ENCODE assay signal across 26 cellular contexts in genomic region chr11:57210731-57211335, GRCh38. TPM values are rescaled to one million over a fixed set of nuclear protein-coding genes. Genes with fewer than 3 reads are reported as not detected.
A peak's percentile ranks its signal among the peaks of the same experiment; 100 is the strongest.
DNase-seq lines count a peak whose midpoint lies in the region; FAIRE-seq and TF ChIP-seq lines count a peak whose summit lies in the region.
"Had no signal": no experiment of that assay in that cellular context is flagged by ENCODE, and none has a peak within 500 bp of the region (broad histone marks: within the 10 kb centered on the region; RNA-seq: fewer than 3 reads in every experiment).

No MANE protein-coding gene starts in this region.

- peaks cover 0 to 7% of the 10 kb centered on the region in 2 donors for H3K4me1 ChIP-seq in kidney (ENCODE audit: control insufficient read depth in 1 of 2, insufficient read depth in 1 of 2, low read depth in 1 of 2, low read length in 2 of 2)
- peaks cover 26 to 47% of the 10 kb centered on the region in 2 donors for H3K4me1 ChIP-seq in neuronal stem cell (ENCODE audit: control insufficient read depth in 2 of 2, insufficient read depth in 1 of 2, low read depth in 1 of 2, low read length in 2 of 2)

- no peak overlapping the region for H2BK5ac ChIP-seq in neuronal stem cell (ENCODE audit: low read length)

- H3K4me3 ChIP-seq in kidney (ENCODE audit: low read length in 2 of 2) (no peak overlapping the region), neuronal stem cell (ENCODE audit: low read length in 2 of 2) (no peak overlapping the region)
- H3K4me3 ChIP-seq: GM23248, left lung, sigmoid colon, suprapubic skin had no signal

- no peak for TF ChIP-seq POLR2A in GM12891 (IDR thresholded peaks at IDR 0.05; ENCODE audit: low read depth, low read length)
- TF ChIP-seq POLR2A in H54 (IDR thresholded peaks at IDR 0.05; ENCODE audit: low read depth, low read length): no peak

- H3K27ac Mint-ChIP-seq in brain: peak overlapping the region in 4 of 5 experiments; percentile 51 to 85 (median 69)
- H3K27ac Mint-ChIP-seq in activated T-helper 2 cell treated with anti-CD3 and anti-CD28 coated beads, Interferon-gamma antibody, Interleukin-2, Interleukin-4, amounts not matched to agents 10 μg/mL and 5 μg/mL and 100 μg/mL, durations not matched to agents 14 hours and 24 hours and 36 hours: no peak overlapping the region
- H3K27ac Mint-ChIP-seq: natural killer cell; stimulated activated naive B cell treated with anti-CD40 and anti-IgM and Interleukin-4, amounts not matched to agents 10 μg/mL and 1 μg/mL and 100 μg/mL, for 72 hours; WTC11 had no signal

- peak overlapping the region; percentile 21 for H2AFZ ChIP-seq in neuronal stem cell (ENCODE audit: low read length)
- H2AFZ ChIP-seq: GM23248 had no signal

- no peaks in the 10 kb centered on the region for H3K9me3 ChIP-seq in kidney (ENCODE audit: control insufficient read depth in 1 of 2, low read length in 2 of 2)
- H3K9me3 ChIP-seq in neuronal stem cell (replicated peaks in 1 of 2; ENCODE audit: control insufficient read depth in 2 of 2, insufficient read depth in 1 of 2, low read depth in 1 of 2, low read length in 2 of 2): no peaks in the 10 kb centered on the region
- H3K9me3 ChIP-seq: left lung, sigmoid colon, suprapubic skin had no signal

- intact Hi-C loops in kidney (cut with DNase I): no loop called here
- intact Hi-C loops in activated T-helper 2 cell treated with anti-CD3 and anti-CD28 coated beads, Interferon-gamma antibody, Interleukin-2, Interleukin-4, amounts not matched to agents 10 μg/mL and 5 μg/mL and 100 μg/mL, durations not matched to agents 14 hours and 24 hours and 36 hours (cut with micrococcal nuclease): no loop called here

- no peak overlapping the region for H3K4me2 ChIP-seq in neuronal stem cell (ENCODE audit: insufficient read depth, low read length, poor library complexity, severe bottlenecking)

- H3K4ac ChIP-seq in neuronal stem cell (ENCODE audit: low read length): no peak overlapping the region

- no peaks in the 10 kb centered on the region for H3K27me3 Mint-ChIP-seq in brain
- H3K27me3 Mint-ChIP-seq in activated T-helper 2 cell treated with anti-CD3 and anti-CD28 coated beads, Interferon-gamma antibody, Interleukin-2, Interleukin-4, amounts not matched to agents 10 μg/mL and 5 μg/mL and 100 μg/mL, durations not matched to agents 14 hours and 24 hours and 36 hours (ENCODE audit: low read depth): no peaks in the 10 kb centered on the region

- H3K9me3 Mint-ChIP-seq in brain: peaks cover 0 to 4% (median 0%) of the 10 kb centered on the region in 5 experiments
- H3K9me3 Mint-ChIP-seq in activated T-helper 2 cell treated with anti-CD3 and anti-CD28 coated beads, Interferon-gamma antibody, Interleukin-2, Interleukin-4, amounts not matched to agents 10 μg/mL and 5 μg/mL and 100 μg/mL, durations not matched to agents 14 hours and 24 hours and 36 hours: no peaks in the 10 kb centered on the region
- H3K9me3 Mint-ChIP-seq: activated T-cell treated with anti-CD3 and anti-CD28 coated beads, Interleukin-2, amount 50 U/mL, for 4 hours; natural killer cell; stimulated activated naive B cell treated with anti-CD40 and anti-IgM and Interleukin-4, amounts not matched to agents 10 μg/mL and 1 μg/mL and 100 μg/mL, for 72 hours had no signal

- no peak for FAIRE-seq in kidney (lab: Jason Lieb, UNC)
- FAIRE-seq in GM12891 (lab: Jason Lieb, UNC): no peak
- no peak for FAIRE-seq in H54 (lab: Jason Lieb, UNC)

- no peak overlapping the region for H2BK15ac ChIP-seq in neuronal stem cell (ENCODE audit: low read length)

- peak overlapping the region; percentile 8 for H3K18ac ChIP-seq in neuronal stem cell (ENCODE audit: low read length)

- peak; percentile 27 for DNase-seq in NCI-H2227 (lab: John Stamatoyannopoulos, UW; ENCODE audit: unreplicated experiment)
- DNase-seq in kidney: peak; percentile 78
- no peak for DNase-seq in neuronal stem cell (ENCODE audit: low spot score)
- no peak for DNase-seq in GM12891 (ENCODE audit: insufficient read length, low spot score)
- DNase-seq in H54 (ENCODE audit: insufficient read length, low spot score): no peak
- no peak for DNase-seq in activated T-helper 2 cell treated with anti-CD3 and anti-CD28 coated beads, Interferon-gamma antibody, Interleukin-2, Interleukin-4, amounts not matched to agents 10 μg/mL and 5 μg/mL and 100 μg/mL, durations not matched to agents 14 hours and 24 hours and 36 hours (ENCODE audit: low spot score)
- DNase-seq: activated CD4-positive, alpha-beta T cell treated with anti-CD3 and anti-CD28 coated beads, Interleukin-2, amount 50 U/mL, for 1 hour; activated naive CD4-positive, alpha-beta T cell; activated T-cell treated with anti-CD3 and anti-CD28 coated beads, Interleukin-2, amount 50 U/mL, for 4 hours; C1 segment of cervical spinal cord; COR-L47; effector CD8-positive, alpha-beta T cell; foreskin fibroblast; GDM1; GM23248; left lung; natural killer cell; NCI-H510A treated with DMSO at 0.1 percent for 48 hours; NK-92 treated with Interleukin-12 subunit alpha and Interleukin-12 subunit beta, amount 100 ng/mL, for 24 hours; SHP77 treated with DMSO at 0.1 percent for 48 hours; sigmoid colon; stimulated activated CD4-positive, alpha-beta T cell treated with anti-CD3 and anti-CD28 coated beads, Interleukin-15, amount 100 ng/mL, for 24 hours; stimulated activated naive B cell treated with anti-CD40 and anti-IgM and Interleukin-4, amounts not matched to agents 10 μg/mL and 1 μg/mL and 100 μg/mL, for 72 hours had no signal

- WGBS in neuronal stem cell (ENCODE audit: extremely low coverage in 2 of 2, insufficient read length in 2 of 2, insufficient replicate concordance in 1 of 2), 2 donors: no CpG with 5 or more reads among the region's 11 CpGs

- no peaks in the 10 kb centered on the region for H3K36me3 Mint-ChIP-seq in brain
- no peaks in the 10 kb centered on the region for H3K36me3 Mint-ChIP-seq in activated T-helper 2 cell treated with anti-CD3 and anti-CD28 coated beads, Interferon-gamma antibody, Interleukin-2, Interleukin-4, amounts not matched to agents 10 μg/mL and 5 μg/mL and 100 μg/mL, durations not matched to agents 14 hours and 24 hours and 36 hours (ENCODE audit: low read depth)
- H3K36me3 Mint-ChIP-seq: natural killer cell; stimulated activated naive B cell treated with anti-CD40 and anti-IgM and Interleukin-4, amounts not matched to agents 10 μg/mL and 1 μg/mL and 100 μg/mL, for 72 hours; WTC11 had no signal

- H2BK120ac ChIP-seq in neuronal stem cell (ENCODE audit: low read depth, low read length): no peak overlapping the region

- H3K9ac ChIP-seq in kidney (ENCODE audit: low read length in 2 of 2): no peak overlapping the region
- no peak overlapping the region for H3K9ac ChIP-seq in neuronal stem cell (ENCODE audit: low read depth, low read length, poor library complexity)
- H3K9ac ChIP-seq: GM23248 had no signal

- H2AK5ac ChIP-seq in neuronal stem cell (ENCODE audit: low read depth, low read length): no peak overlapping the region

- no peaks in the 10 kb centered on the region for H3K79me1 ChIP-seq in neuronal stem cell (ENCODE audit: low read depth, low read length)

- no peak for TF ChIP-seq CTCF in brain (conservative IDR thresholded peaks at IDR 0.05)
- TF ChIP-seq CTCF in kidney (IDR thresholded peaks at IDR 0.05; ENCODE audit: borderline replicate concordance, extremely low read depth, insufficient read depth): no peak

- no peak overlapping the region for H3K14ac ChIP-seq in neuronal stem cell (ENCODE audit: low read length)

- H4K91ac ChIP-seq in neuronal stem cell (ENCODE audit: low read depth, low read length, poor library complexity): no peak overlapping the region

- peak overlapping the region; percentile 32 for H2BK12ac ChIP-seq in neuronal stem cell (ENCODE audit: low read length)

- H3K36me3 ChIP-seq in kidney (ENCODE audit: control insufficient read depth in 1 of 2, insufficient read depth in 2 of 2, low read length in 2 of 2) (no peaks in the 10 kb centered on the region), neuronal stem cell (replicated peaks in 1 of 2; ENCODE audit: control insufficient read depth in 2 of 2, insufficient read depth in 2 of 2, low read length in 2 of 2) (no peaks in the 10 kb centered on the region)
- H3K36me3 ChIP-seq: left lung, sigmoid colon, suprapubic skin had no signal

- no peak overlapping the region for H4K8ac ChIP-seq in neuronal stem cell (ENCODE audit: low read depth, low read length)

- H3K4me3 Mint-ChIP-seq in brain: no peak overlapping the region
- no peak overlapping the region for H3K4me3 Mint-ChIP-seq in activated T-helper 2 cell treated with anti-CD3 and anti-CD28 coated beads, Interferon-gamma antibody, Interleukin-2, Interleukin-4, amounts not matched to agents 10 μg/mL and 5 μg/mL and 100 μg/mL, durations not matched to agents 14 hours and 24 hours and 36 hours (ENCODE audit: low read depth)
- H3K4me3 Mint-ChIP-seq: activated T-cell treated with anti-CD3 and anti-CD28 coated beads, Interleukin-2, amount 50 U/mL, for 4 hours; natural killer cell; stimulated activated naive B cell treated with anti-CD40 and anti-IgM and Interleukin-4, amounts not matched to agents 10 μg/mL and 1 μg/mL and 100 μg/mL, for 72 hours; WTC11 had no signal

- H3K27ac ChIP-seq in kidney (ENCODE audit: low read depth in 2 of 2, low read length in 2 of 2) (no peak overlapping the region), neuronal stem cell (replicated peaks; ENCODE audit: low read length) (peak overlapping the region; percentile 18)
- H3K27ac ChIP-seq: GM23248, left lung, sigmoid colon, suprapubic skin had no signal

- H3K4me1 Mint-ChIP-seq in brain: peaks cover 14% of the 10 kb centered on the region
- H3K4me1 Mint-ChIP-seq in activated T-helper 2 cell treated with anti-CD3 and anti-CD28 coated beads, Interferon-gamma antibody, Interleukin-2, Interleukin-4, amounts not matched to agents 10 μg/mL and 5 μg/mL and 100 μg/mL, durations not matched to agents 14 hours and 24 hours and 36 hours (ENCODE audit: low read depth): no peaks in the 10 kb centered on the region
- H3K4me1 Mint-ChIP-seq: natural killer cell; stimulated activated naive B cell treated with anti-CD40 and anti-IgM and Interleukin-4, amounts not matched to agents 10 μg/mL and 1 μg/mL and 100 μg/mL, for 72 hours had no signal

- no peak overlapping the region for H3K23ac ChIP-seq in neuronal stem cell (ENCODE audit: low read depth, low read length, poor library complexity)

- no peaks in the 10 kb centered on the region for H3K27me3 ChIP-seq in neuronal stem cell (ENCODE audit: control insufficient read depth in 3 of 3, insufficient read depth in 3 of 3, low read depth in 1 of 3, low read length in 3 of 3)
- H3K27me3 ChIP-seq: left lung, sigmoid colon had no signal

RNA-seq across cellular contexts. Expression of gene APLNR, which starts 26.2 kb away (rescaled TPM):
- 47.9 TPM for polyA plus RNA-seq in brain (ENCODE audit: insufficient read depth, low read depth, low replicate concordance)
- 5.3 TPM for total RNA-seq in kidney
- polyA plus RNA-seq in kidney (ENCODE audit: insufficient read depth, low read depth, low replicate concordance): 16.6 TPM
- polyA plus RNA-seq in neuronal stem cell (2013, experiment 1 of 2): 1.6 TPM
- polyA plus RNA-seq in neuronal stem cell (2013, experiment 2 of 2): 1.6 TPM
- polyA plus RNA-seq in GM12891 (2012; ENCODE audit: low read depth, missing spikeins): not detected
- not detected in 2 replicates for total RNA-seq in activated T-helper 2 cell treated with anti-CD3 and anti-CD28 coated beads, Interferon-gamma antibody, Interleukin-2, Interleukin-4, amounts not matched to agents 10 μg/mL and 5 μg/mL and 100 μg/mL, durations not matched to agents 14 hours and 24 hours and 36 hours
- total RNA-seq: activated T-cell treated with anti-CD3 and anti-CD28 coated beads, Interleukin-2, amount 50 U/mL, for 4 hours; GM23248 had no signal

RNA-seq across cellular contexts. Expression of gene LRRC55, which starts 29.1 kb away (rescaled TPM):
- polyA plus RNA-seq in brain (ENCODE audit: insufficient read depth, low read depth, low replicate concordance): 0.97 TPM
- not detected for total RNA-seq in kidney
- polyA plus RNA-seq in kidney (ENCODE audit: insufficient read depth, low read depth, low replicate concordance): 0.09 TPM
- 4.3 TPM for polyA plus RNA-seq in neuronal stem cell (2013, experiment 1 of 2)
- polyA plus RNA-seq in neuronal stem cell (2013, experiment 2 of 2): 4.4 TPM
- not detected for polyA plus RNA-seq in GM12891 (2012; ENCODE audit: low read depth, missing spikeins)
- not detected in 2 replicates for total RNA-seq in activated T-helper 2 cell treated with anti-CD3 and anti-CD28 coated beads, Interferon-gamma antibody, Interleukin-2, Interleukin-4, amounts not matched to agents 10 μg/mL and 5 μg/mL and 100 μg/mL, durations not matched to agents 14 hours and 24 hours and 36 hours
- total RNA-seq: activated T-cell treated with anti-CD3 and anti-CD28 coated beads, Interleukin-2, amount 50 U/mL, for 4 hours; GM23248; natural killer cell had no signal
- polyA plus RNA-seq: GM23248 had no signal

Comparison
In these comparisons a context has a peak if more than half of its experiments do, and no peak if none do; other contexts are left out.
1. DNase-seq: peak in NCI-H2227 (single experiment) and kidney (single experiment); none in neuronal stem cell (single experiment), GM12891 (single experiment), H54 (single experiment) and activated T-helper 2 cell treated with anti-CD3 and anti-CD28 coated beads, Interferon-gamma antibody, Interleukin-2, Interleukin-4, amounts not matched to agents 10 μg/mL and 5 μg/mL and 100 μg/mL, durations not matched to agents 14 hours and 24 hours and 36 hours (single experiment).